Comparison of ENCODE assay signal across 3 cellular contexts in genomic region chr4:71140563-71140962, GRCh38.
"Had no signal": no experiment of that assay in that cellular context is flagged by ENCODE, and none has a peak within 500 bp of the region (broad histone marks: within the 10 kb centered on the region; RNA-seq: fewer than 3 reads in every experiment).

No MANE protein-coding gene starts in this region.

- DNase-seq: GDM1, GF-D8 had no signal

- H3K4me3 ChIP-seq: GM12878 had no signal
